ENCODE assay signal across 21 cellular contexts in the genomic region with DNA sequence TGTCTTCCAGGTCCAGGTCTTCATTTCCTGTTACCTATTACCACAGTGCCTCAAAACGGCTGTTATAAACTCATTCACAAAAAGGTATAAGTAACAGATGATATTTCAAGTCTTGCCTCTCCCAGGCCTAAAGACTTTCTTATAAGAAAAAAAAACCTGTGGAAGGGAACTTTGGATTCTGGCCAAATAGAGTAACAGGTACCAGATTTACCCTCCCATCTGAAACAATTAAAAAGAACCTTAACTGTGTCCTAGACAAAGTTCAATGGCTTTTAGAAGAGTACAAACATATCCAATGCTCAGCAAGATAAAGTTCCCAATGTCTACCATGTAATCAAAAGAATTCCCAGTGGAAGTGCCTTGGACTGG. TPM values are rescaled to one million over a fixed set of nuclear protein-coding genes. Genes with fewer than 3 reads are reported as not detected.
DNase-seq lines count a peak whose midpoint lies in the region; ATAC-seq and TF ChIP-seq lines count a peak whose summit lies in the region.
"Had no signal": no experiment of that assay in that cellular context is flagged by ENCODE, and none has a peak within 500 bp of the region (broad histone marks: within the 10 kb centered on the region; RNA-seq: fewer than 3 reads in every experiment).

No MANE protein-coding gene starts in this region.

- H3K4me3 Mint-ChIP-seq in activated CD4-positive, alpha-beta T cell treated with anti-CD3 and anti-CD28 coated beads, Interleukin-2, amount 10 ng/mL, durations not matched to agents 24 days and 14 days = no peak overlapping the region
- H3K4me3 Mint-ChIP-seq in effector memory CD8-positive, alpha-beta T cell = peak overlapping the region; percentile 45 to 53

- no peaks in the 10 kb centered on the region for H3K27me3 Mint-ChIP-seq in activated CD4-positive, alpha-beta T cell treated with anti-CD3 and anti-CD28 coated beads, Interleukin-2, amount 10 ng/mL, durations not matched to agents 24 days and 14 days
- H3K27me3 Mint-ChIP-seq in effector memory CD8-positive, alpha-beta T cell = no peaks in the 10 kb centered on the region

- H3K4me3 ChIP-seq in Loucy (ENCODE audit: low read length, poor library complexity, severe bottlenecking) (peak overlapping the region; percentile 46), smooth muscle cell (no peak overlapping the region)
- H3K4me3 ChIP-seq: A549, MG63, Peyer's patch, sigmoid colon, transverse colon had no signal

- peaks cover 54% of the 10 kb centered on the region for H3K4me1 Mint-ChIP-seq in activated CD4-positive, alpha-beta T cell treated with anti-CD3 and anti-CD28 coated beads, Interleukin-2, amount 10 ng/mL, durations not matched to agents 24 days and 14 days
- peaks cover 18 to 28% of the 10 kb centered on the region in 2 donors for H3K4me1 Mint-ChIP-seq in effector memory CD8-positive, alpha-beta T cell (ENCODE audit: low read depth in 2 of 2)

- H3K9me3 ChIP-seq in Loucy (ENCODE audit: insufficient read depth, low read depth, low read length) (no peaks in the 10 kb centered on the region), smooth muscle cell (replicated peaks; ENCODE audit: low read depth) (no peaks in the 10 kb centered on the region)
- H3K9me3 ChIP-seq: A549, Caco-2, MG63, neutrophil, Peyer's patch, sigmoid colon, transverse colon had no signal

- peaks cover 54% of the 10 kb centered on the region for H3K4me1 ChIP-seq in Loucy (ENCODE audit: insufficient read depth, low read length, poor library complexity, severe bottlenecking)
- no peaks in the 10 kb centered on the region for H3K4me1 ChIP-seq in smooth muscle cell (ENCODE audit: low read depth)
- H3K4me1 ChIP-seq: Peyer's patch, sigmoid colon had no signal

- DNase-seq in activated CD4-positive, alpha-beta T cell treated with anti-CD3 and anti-CD28 coated beads, Interleukin-2, amount 10 ng/mL, durations not matched to agents 24 days and 14 days = no peak
- DNase-seq in activated CD4-positive, alpha-beta T cell treated with anti-CD3 and anti-CD28 coated beads, Interleukin-2, amount 50 U/mL, for 1 hour = no peak
- DNase-seq in effector memory CD8-positive, alpha-beta T cell = no peak
- DNase-seq in smooth muscle cell (lab: John Stamatoyannopoulos, UW; ENCODE audit: unreplicated experiment) (no peak), epidermal melanocyte (ENCODE audit: insufficient read length, low spot score) (no peak), UCSD-AML1 (lab: John Stamatoyannopoulos, UW; ENCODE audit: unreplicated experiment) (no peak)
- DNase-seq: activated CD4-positive, alpha-beta T cell treated with anti-CD3 and anti-CD28 coated beads for 1 hour; Caco-2; cortex of kidney; DMS79; MG63; NCI-H1417 treated with DMSO at 0.1 percent for 48 hours; NCI-H2081 treated with DMSO at 0.1 percent for 48 hours; transverse colon had no signal

- peaks cover 1% of the 10 kb centered on the region for H3K36me3 Mint-ChIP-seq in activated CD4-positive, alpha-beta T cell treated with anti-CD3 and anti-CD28 coated beads, Interleukin-2, amount 10 ng/mL, durations not matched to agents 24 days and 14 days (ENCODE audit: low read depth)
- H3K36me3 Mint-ChIP-seq in effector memory CD8-positive, alpha-beta T cell (ENCODE audit: insufficient read depth) = peaks cover 16% of the 10 kb centered on the region

- H3K27ac ChIP-seq in smooth muscle cell (ENCODE audit: low read depth) = peak overlapping the region; percentile 79
- H3K27ac ChIP-seq: neutrophil, Peyer's patch, sigmoid colon, transverse colon had no signal

- intact Hi-C loops in activated CD4-positive, alpha-beta T cell treated with anti-CD3 and anti-CD28 coated beads, Interleukin-2, amount 10 ng/mL, durations not matched to agents 24 days and 14 days (cut with micrococcal nuclease) = no loop called here

- H3K9me2 ChIP-seq in Loucy (replicated peaks; ENCODE audit: low read depth, low read length) = no peaks in the 10 kb centered on the region

- H3K36me3 ChIP-seq in Loucy (ENCODE audit: insufficient read depth, low read length) (no peaks in the 10 kb centered on the region), smooth muscle cell (ENCODE audit: low read depth) (no peaks in the 10 kb centered on the region)
- H3K36me3 ChIP-seq: MG63, neutrophil, Peyer's patch, sigmoid colon, transverse colon had no signal

- H3K27ac Mint-ChIP-seq in activated CD4-positive, alpha-beta T cell treated with anti-CD3 and anti-CD28 coated beads, Interleukin-2, amount 10 ng/mL, durations not matched to agents 24 days and 14 days = peak overlapping the region; percentile 86
- H3K27ac Mint-ChIP-seq in effector memory CD8-positive, alpha-beta T cell = peak overlapping the region; percentile 90 to 95
- H3K27ac Mint-ChIP-seq: progenitor cell of endocrine pancreas had no signal

- no peaks in the 10 kb centered on the region for H3K9me3 Mint-ChIP-seq in activated CD4-positive, alpha-beta T cell treated with anti-CD3 and anti-CD28 coated beads, Interleukin-2, amount 10 ng/mL, durations not matched to agents 24 days and 14 days
- H3K9me3 Mint-ChIP-seq in effector memory CD8-positive, alpha-beta T cell = no peaks in the 10 kb centered on the region

- H3K79me2 ChIP-seq in Loucy (ENCODE audit: insufficient read depth, low read length) (no peaks in the 10 kb centered on the region), smooth muscle cell (ENCODE audit: low read depth) (no peaks in the 10 kb centered on the region)

- no peak for ATAC-seq in effector memory CD8-positive, alpha-beta T cell (replicated peaks)
- ATAC-seq in HG02588 (IDR thresholded peaks at IDR 0.05; ENCODE audit: unreplicated experiment) = no peak
- ATAC-seq: A549 had no signal

- H2AFZ ChIP-seq in Loucy (ENCODE audit: low read length) (no peak overlapping the region), smooth muscle cell (ENCODE audit: low read depth) (no peak overlapping the region)

- peak overlapping the region; percentile 49 for H3K9ac ChIP-seq in Loucy (ENCODE audit: low read depth, low read length, poor library complexity, severe bottlenecking)
- peak overlapping the region; percentile 38 for H3K9ac ChIP-seq in smooth muscle cell (ENCODE audit: low read depth)

- TF ChIP-seq CTCF in Loucy (conservative IDR thresholded peaks at IDR 0.05; ENCODE audit: low read length) = no peak
- no peak for TF ChIP-seq CTCF in smooth muscle cell (IDR thresholded peaks at IDR 0.05; ENCODE audit: borderline replicate concordance, insufficient read depth, poor library complexity, severe bottlenecking)

- WGBS in smooth muscle cell (ENCODE audit: low lambda C conversion rate) = 91% methylated on average over 1 of the region's 1 CpG

- H3K27me3 ChIP-seq in Loucy (ENCODE audit: insufficient read depth, low read length, poor library complexity, severe bottlenecking) (no peaks in the 10 kb centered on the region), smooth muscle cell (ENCODE audit: low read depth) (no peaks in the 10 kb centered on the region)
- H3K27me3 ChIP-seq: MG63, Peyer's patch, sigmoid colon, transverse colon had no signal

- H3K4me2 ChIP-seq in Loucy (ENCODE audit: low read depth, low read length, poor library complexity, severe bottlenecking) (peak overlapping the region; percentile 61), smooth muscle cell (no peak overlapping the region)
- H3K4me2 ChIP-seq: A549 had no signal

- no peaks in the 10 kb centered on the region for H4K20me1 ChIP-seq in Loucy (ENCODE audit: insufficient read depth, low read length, poor library complexity, severe bottlenecking)
- no peaks in the 10 kb centered on the region for H4K20me1 ChIP-seq in smooth muscle cell (ENCODE audit: low read depth)

- H3F3A ChIP-seq in Loucy (ENCODE audit: low read depth) (no peaks in the 10 kb centered on the region), smooth muscle cell (ENCODE audit: low read depth) (peaks cover 21% of the 10 kb centered on the region)

RNA-seq across cellular contexts. Expression of gene BHLHE40, which starts 22.6 kb away (rescaled TPM):
- 368 and 375 TPM in 2 replicates for total RNA-seq in activated CD4-positive, alpha-beta T cell treated with anti-CD3 and anti-CD28 coated beads, Interleukin-2, amount 10 ng/mL, durations not matched to agents 24 days and 14 days
- 170 and 195 TPM in 2 replicates for total RNA-seq in smooth muscle cell
- polyA plus RNA-seq in smooth muscle cell = 209 and 241 TPM in 2 replicates
